ENCODE assay signal across 8 cellular contexts in genomic region chr20:381581-382290, GRCh38. TPM values are rescaled to one million over a fixed set of nuclear protein-coding genes. Genes with fewer than 3 reads are reported as not detected.
DNase-seq lines count a peak whose midpoint lies in the region; ATAC-seq and TF ChIP-seq lines count a peak whose summit lies in the region.

No MANE protein-coding gene starts in this region.

- ATAC-seq in GM19324 (IDR thresholded peaks at IDR 0.05; ENCODE audit: low FRiP score, unreplicated experiment), result peak; percentile 62
- ATAC-seq in HG03457 (IDR thresholded peaks at IDR 0.05; ENCODE audit: unreplicated experiment), result peak; percentile 45
- ATAC-seq in natural killer cell, result peak; percentile 75 to 81 (median 76)
- peak; percentile 73 for ATAC-seq in stimulated activated naive CD8-positive, alpha-beta T cell treated with anti-CD3 and anti-CD28 coated beads, Interleukin-15, Interleukin-2, amounts not matched to agents 100 U/mL and 50 U/mL, for 24 hours

- no peaks in the 10 kb centered on the region for H3K27me3 Mint-ChIP-seq in natural killer cell (ENCODE audit: low read depth in 2 of 2)

- H3K4me2 ChIP-seq in BLaER1 treated with 17β-estradiol and CSF1 and Interleukin-3, amounts not matched to agents 10 nM and 100 nM, result peak overlapping the region; percentile 78 to 97 (median 88)
- H3K4me2 ChIP-seq in OCI-LY3 (ENCODE audit: low read length), result peak overlapping the region; percentile 73

- H2AFZ ChIP-seq in OCI-LY3 (ENCODE audit: low read depth, low read length), result no peak overlapping the region

- H3K9me3 ChIP-seq in BLaER1 treated with 17β-estradiol and CSF1 and Interleukin-3, amounts not matched to agents 10 nM and 100 nM (replicated peaks in 1 of 11), result no peaks in the 10 kb centered on the region
- H3K9me3 ChIP-seq in OCI-LY3 (ENCODE audit: insufficient read depth, low read length) (no peaks in the 10 kb centered on the region), esophagus squamous epithelium (no peaks in the 10 kb centered on the region)

- peaks cover 51% of the 10 kb centered on the region for H3K79me2 ChIP-seq in OCI-LY3 (ENCODE audit: low read length)

- peak overlapping the region; percentile 55 to 63 for H3K27ac Mint-ChIP-seq in natural killer cell

- H3K27ac ChIP-seq in BLaER1 treated with 17β-estradiol and CSF1 and Interleukin-3, amounts not matched to agents 10 nM and 100 nM, result peak overlapping the region; percentile 74 to 100 (median 87); a peak in 20 of 22 replicates
- H3K27ac ChIP-seq in OCI-LY3 (ENCODE audit: low read length), result peak overlapping the region; percentile 38
- peak overlapping the region; percentile 78 to 85 (median 81) for H3K27ac ChIP-seq in esophagus squamous epithelium

- peaks cover 7 to 24% of the 10 kb centered on the region in 2 donors for H3K4me1 Mint-ChIP-seq in natural killer cell

- H3K4me3 ChIP-seq in BLaER1 treated with 17β-estradiol and CSF1 and Interleukin-3, amounts not matched to agents 10 nM and 100 nM, result peak overlapping the region; percentile 70 to 95 (median 82)
- H3K4me3 ChIP-seq in OCI-LY3 (ENCODE audit: low read length), result peak overlapping the region; percentile 89
- H3K4me3 ChIP-seq in esophagus squamous epithelium, result peak overlapping the region; percentile 68 to 85 (median 76)

- TF ChIP-seq POLR2A in esophagus squamous epithelium (IDR thresholded peaks at IDR 0.05), result peak in 1 of 4 donors; percentile 53

- DNase-seq in activated T-cell treated with anti-CD3 and anti-CD28 coated beads for 48 hours (ENCODE audit: low read depth) (peak; percentile 71), esophagus squamous epithelium (lab: John Stamatoyannopoulos, UW) (peak; percentile 46), natural killer cell (peak; percentile 49)
- DNase-seq in stimulated activated naive CD8-positive, alpha-beta T cell treated with anti-CD3 and anti-CD28 coated beads, Interleukin-15, Interleukin-2, amounts not matched to agents 100 U/mL and 50 U/mL, for 24 hours, result peak; percentile 81

- H4K20me1 ChIP-seq in BLaER1 treated with 17β-estradiol and CSF1 and Interleukin-3, amounts not matched to agents 10 nM and 100 nM, result peaks cover 41 to 49% (median 48%) of the 10 kb centered on the region in 11 experiments; a peak in 21 of 22 replicates
- H4K20me1 ChIP-seq in OCI-LY3 (ENCODE audit: insufficient read depth, low read length), result peaks cover 26% of the 10 kb centered on the region

- peaks cover 21 to 47% (median 32%) of the 10 kb centered on the region in 11 experiments for H3K36me3 ChIP-seq in BLaER1 treated with 17β-estradiol and CSF1 and Interleukin-3, amounts not matched to agents 10 nM and 100 nM
- H3K36me3 ChIP-seq in OCI-LY3 (replicated peaks; ENCODE audit: low read depth, low read length) (peaks cover 12% of the 10 kb centered on the region), esophagus squamous epithelium (no peaks in the 10 kb centered on the region)

- peak overlapping the region; percentile 80 to 100 (median 88) for H3K9ac ChIP-seq in BLaER1 treated with 17β-estradiol and CSF1 and Interleukin-3, amounts not matched to agents 10 nM and 100 nM
- peak overlapping the region; percentile 91 for H3K9ac ChIP-seq in OCI-LY3 (ENCODE audit: low read length)

- H3K4me1 ChIP-seq in BLaER1 treated with 17β-estradiol and CSF1 and Interleukin-3, amounts not matched to agents 10 nM and 100 nM, result peaks cover 27 to 67% (median 57%) of the 10 kb centered on the region in 10 experiments
- H3K4me1 ChIP-seq in OCI-LY3 (ENCODE audit: low read length), result peaks cover 14% of the 10 kb centered on the region
- peaks cover 0 to 55% (median 12%) of the 10 kb centered on the region in 3 donors for H3K4me1 ChIP-seq in esophagus squamous epithelium

- no peaks in the 10 kb centered on the region for H3K27me3 ChIP-seq in BLaER1 treated with 17β-estradiol and CSF1 and Interleukin-3, amounts not matched to agents 10 nM and 100 nM
- H3K27me3 ChIP-seq in OCI-LY3 (ENCODE audit: low read depth, low read length) (no peaks in the 10 kb centered on the region), esophagus squamous epithelium (no peaks in the 10 kb centered on the region)

- no peaks in the 10 kb centered on the region for H3K36me3 Mint-ChIP-seq in natural killer cell

- peak overlapping the region; percentile 94 for H3K4me3 Mint-ChIP-seq in natural killer cell

- no peaks in the 10 kb centered on the region for H3K9me3 Mint-ChIP-seq in natural killer cell

- intact Hi-C loops in esophagus squamous epithelium (cut with DNase I), result no loop called here
- intact Hi-C loops in natural killer cell (cut with micrococcal nuclease), result no loop called here

- TF ChIP-seq CTCF in OCI-LY3 (IDR thresholded peaks at IDR 0.05; ENCODE audit: low read depth, low read length) (no peak), esophagus squamous epithelium (IDR thresholded peaks at IDR 0.05) (no peak), natural killer cell (IDR thresholded peaks at IDR 0.05) (no peak)

- 0 to 1% methylated on average over 12 to 17 of the region's 49 CpGs for WGBS in esophagus squamous epithelium, 2 donors

RNA-seq across cellular contexts. Expression of gene TRIB3, which starts 1.2 kb away (rescaled TPM):
- total RNA-seq in esophagus squamous epithelium, result 10 to 100 TPM in 3 of 4 donors, 1 to 10 TPM in 1; 6.5 to 22.0 (median 11.9) TPM
- 1 to 10 TPM; 4.0 to 8.9 (median 7.7) TPM for total RNA-seq in natural killer cell

RNA-seq across cellular contexts. Expression of gene RBCK1, which starts 26.4 kb away (rescaled TPM):
- total RNA-seq in esophagus squamous epithelium (10 to 100 TPM; 46.9 to 79.8 (median 63.2) TPM), natural killer cell (100 to 1,000 TPM; 102 to 131 (median 104) TPM)

RNA-seq across cellular contexts. Expression of gene NRSN2, which starts 34.8 kb away (rescaled TPM):
- 10 to 100 TPM in 1 of 4 donors, 1 to 10 TPM in 3; 3.7 to 13.8 (median 7.2) TPM for total RNA-seq in esophagus squamous epithelium
- total RNA-seq in natural killer cell, result 1 to 10 TPM; 6.6 to 9.3 (median 8.4) TPM

RNA-seq across cellular contexts. Expression of gene SOX12, which starts 56.4 kb away (rescaled TPM):
- 1 to 10 TPM; 2.1 to 3.8 (median 3.3) TPM for total RNA-seq in esophagus squamous epithelium
- total RNA-seq in natural killer cell, result 1 to 10 TPM; 2.3 to 4.6 (median 2.9) TPM

Comparison
In these comparisons a context has a peak if more than half of its experiments do, and no peak if none do; other contexts are left out.
1. Peak in every context shown above with its lines: DNase-seq, ATAC-seq, H3K4me3 ChIP-seq and H3K27ac ChIP-seq.